Comparison of ENCODE assay signal across 13 cellular contexts in the genomic region with DNA sequence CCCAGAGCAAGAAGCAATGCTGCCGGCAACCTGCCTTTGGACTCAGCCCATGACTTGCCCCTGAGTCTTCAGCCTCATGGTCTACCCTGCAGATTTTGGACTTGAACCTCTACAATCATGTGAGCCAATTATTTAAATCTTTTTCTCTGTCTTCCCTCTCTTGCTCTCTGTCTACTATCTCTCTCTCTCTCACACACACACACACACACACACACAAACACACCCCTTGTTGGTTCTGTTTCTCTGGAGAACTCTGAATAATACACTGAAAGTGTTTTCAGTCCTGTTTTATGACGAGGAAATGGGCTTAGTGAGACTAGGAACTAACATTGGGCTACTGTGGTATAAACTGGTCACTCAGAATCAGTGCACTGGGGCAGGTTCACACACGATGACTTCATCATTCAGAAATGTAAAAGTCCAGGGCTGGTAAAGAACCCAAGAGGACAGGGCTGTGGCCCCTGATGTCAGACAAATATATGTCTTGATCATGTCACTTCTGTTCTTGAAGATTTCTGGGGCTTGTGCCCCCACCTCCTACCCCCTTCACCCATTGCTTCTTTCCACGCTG.
A peak's percentile ranks its signal among the peaks of the same experiment; 100 is the strongest.
DNase-seq lines count a peak whose midpoint lies in the region; ATAC-seq, FAIRE-seq and TF ChIP-seq lines count a peak whose summit lies in the region.
"Had no signal": no experiment of that assay in that cellular context is flagged by ENCODE, and none has a peak within 500 bp of the region (broad histone marks: within the 10 kb centered on the region; RNA-seq: fewer than 3 reads in every experiment).

No MANE protein-coding gene starts in this region.

- H3K79me2 ChIP-seq in H1 (ENCODE audit: control insufficient read depth in 1 of 2, insufficient read depth in 2 of 2, low read length in 2 of 2): no peaks in the 10 kb centered on the region

- no peaks in the 10 kb centered on the region for H3K27me3 Mint-ChIP-seq in Calu3 (ENCODE audit: unreplicated experiment)
- H3K27me3 Mint-ChIP-seq in nephron progenitor cell (ENCODE audit: low read depth, poor library complexity): peaks cover 3% of the 10 kb centered on the region

- H2BK5ac ChIP-seq in H1 (ENCODE audit: low read depth, low read length): no peak overlapping the region

- no peak overlapping the region for H2BK15ac ChIP-seq in H1 (ENCODE audit: low read length)

- no peaks in the 10 kb centered on the region for H3K9me3 ChIP-seq in H1 (ENCODE audit: insufficient read depth in 2 of 2, low read depth in 1 of 2, low read length in 1 of 2)
- H3K9me3 ChIP-seq: colonic mucosa had no signal

- H4K8ac ChIP-seq in H1 (ENCODE audit: extremely low read depth, insufficient read depth, low read length): no peak overlapping the region

- DNase-seq in Calu3: peak; percentile 47
- peak; percentile 58 for DNase-seq in NCI-H226
- no peak for DNase-seq in H1 (ENCODE audit: low read depth in 1 of 2, low spot score in 2 of 2)
- DNase-seq in nephron progenitor cell: no peak
- no peak for DNase-seq in retina
- DNase-seq in activated CD4-positive, CD25-positive, alpha-beta regulatory T cell (lab: John Stamatoyannopoulos, UW): no peak
- DNase-seq: CD8-positive, alpha-beta memory T cell; colonic mucosa; stimulated activated CD4-positive, alpha-beta T cell treated with anti-CD3 and anti-CD28 coated beads, Interleukin-4, amount 100 ng/mL, for 24 hours had no signal

- H3K27me3 ChIP-seq in H1 (replicated peaks in 1 of 4; ENCODE audit: control insufficient read depth in 3 of 4, extremely low read depth in 1 of 4, insufficient read depth in 3 of 4, low read length in 3 of 4): no peaks in the 10 kb centered on the region
- H3K27me3 ChIP-seq: colonic mucosa had no signal

- no peak overlapping the region for H3K4ac ChIP-seq in H1 (replicated peaks; ENCODE audit: insufficient read length, low read depth, low read length)

- peaks cover 0 to 17% (median 7%) of the 10 kb centered on the region in 4 experiments; a peak in 4 of 7 replicates for H3K4me1 ChIP-seq in H1 (replicated peaks in 1 of 4; ENCODE audit: control insufficient read depth in 3 of 4, insufficient read depth in 4 of 4, low read length in 3 of 4)
- H3K4me1 ChIP-seq: colonic mucosa had no signal

- no peak for TF ChIP-seq EP300 in H1 (IDR thresholded peaks at IDR 0.05; ENCODE audit: borderline replicate concordance in 1 of 2, low read depth in 2 of 2, low read length in 2 of 2)

- H3K36me3 ChIP-seq in H1 (ENCODE audit: control insufficient read depth in 2 of 4, insufficient read depth in 4 of 4, low read length in 3 of 4): no peaks in the 10 kb centered on the region
- H3K36me3 ChIP-seq: colonic mucosa had no signal

- FAIRE-seq in H1 (lab: Jason Lieb, UNC): no peak

- H2BK12ac ChIP-seq in H1 (ENCODE audit: low read depth, low read length): no peak overlapping the region

- no peak overlapping the region for H3K4me2 ChIP-seq in H1 (ENCODE audit: insufficient read depth in 1 of 2, low read depth in 2 of 2, low read length in 2 of 2)

- H3K4me1 Mint-ChIP-seq in Calu3 (ENCODE audit: low read depth, unreplicated experiment) (peaks cover 49% of the 10 kb centered on the region), nephron progenitor cell (peaks cover 64% of the 10 kb centered on the region)
- H3K4me1 Mint-ChIP-seq: CD8-positive, alpha-beta memory T cell had no signal

- peak overlapping the region; percentile 82; the same call in 1 of the 2 replicates for H2BK20ac ChIP-seq in H1 (ENCODE audit: low read length)

- no peak overlapping the region for H3K27ac ChIP-seq in H1 (ENCODE audit: low read depth, low read length)
- H3K27ac ChIP-seq: colonic mucosa had no signal

- CTCF ChIA-PET in Calu3 (lab: Charles Lee) (no interaction called here), H1 (lab: Charles Lee; ENCODE audit: partially characterized antibody) (interaction anchor here (0.6 to 1.0 kb wide), 2 partner anchors 15 to 29 kb away, joined by 3 read pairs; no protein-coding TSS in a partner anchor)

- no peak overlapping the region for H3K14ac ChIP-seq in H1 (ENCODE audit: insufficient read length)

- H3K56ac ChIP-seq in H1 (replicated peaks; ENCODE audit: insufficient read length, low read depth, low read length): no peak overlapping the region

- no peak overlapping the region for H3K23ac ChIP-seq in H1 (ENCODE audit: insufficient read length)

- no peak overlapping the region for H3K9ac ChIP-seq in H1 (replicated peaks in 1 of 4; ENCODE audit: extremely low read depth in 1 of 4, low read depth in 3 of 4, low read length in 3 of 4)

- H3K4me3 Mint-ChIP-seq in Calu3 (ENCODE audit: low read depth, unreplicated experiment): no peak overlapping the region
- peak overlapping the region; percentile 16 for H3K4me3 Mint-ChIP-seq in nephron progenitor cell
- H3K4me3 Mint-ChIP-seq: CD8-positive, alpha-beta memory T cell; neural crest cell had no signal

- 78% methylated on average over 4 of the region's 4 CpGs; no CpG with 5 or more reads in 1 of the 2 experiments for WGBS in H1 (ENCODE audit: extremely low coverage in 1 of 2, insufficient coverage in 1 of 2, insufficient read length in 1 of 2, insufficient replicate concordance in 2 of 2, low coverage in 1 of 2, low lambda C conversion rate in 2 of 2, missing lambda C conversion rate in 1 of 2), 2 experiments

- H3K9me3 Mint-ChIP-seq in Calu3 (ENCODE audit: low read depth, unreplicated experiment) (no peaks in the 10 kb centered on the region), nephron progenitor cell (no peaks in the 10 kb centered on the region)
- H3K9me3 Mint-ChIP-seq: activated T-helper 2 cell treated with anti-CD3 and anti-CD28 coated beads, Interferon-gamma antibody, Interleukin-2, Interleukin-4, amounts not matched to agents 10 μg/mL and 5 μg/mL and 100 μg/mL, durations not matched to agents 14 hours and 24 hours and 36 hours; CD8-positive, alpha-beta memory T cell; neural crest cell had no signal

- BruUV-seq in Calu3 (replicated peaks; lab: Mats Ljungman, UMichigan): no TSS peak

- no peaks in the 10 kb centered on the region for H3K79me1 ChIP-seq in H1 (ENCODE audit: low read depth, low read length)

- no peak for TF ChIP-seq RAD21 in H1 (IDR thresholded peaks at IDR 0.05 in 1 of 2, conservative IDR thresholded peaks at IDR 0.05 in 1 of 2; ENCODE audit: low read depth in 2 of 2, low read length in 2 of 2)

- no peak overlapping the region for H2BK120ac ChIP-seq in H1 (replicated peaks; ENCODE audit: low read depth, low read length)

- H3K23me2 ChIP-seq in H1 (ENCODE audit: low read depth, low read length): no peaks in the 10 kb centered on the region

- H3K27ac Mint-ChIP-seq in Calu3 (ENCODE audit: unreplicated experiment) (peak overlapping the region; percentile 30), nephron progenitor cell (peak overlapping the region; percentile 97)
- H3K27ac Mint-ChIP-seq: activated T-helper 2 cell treated with anti-CD3 and anti-CD28 coated beads, Interferon-gamma antibody, Interleukin-2, Interleukin-4, amounts not matched to agents 10 μg/mL and 5 μg/mL and 100 μg/mL, durations not matched to agents 14 hours and 24 hours and 36 hours; CD8-positive, alpha-beta memory T cell had no signal

- no peaks in the 10 kb centered on the region for H4K20me1 ChIP-seq in H1 (replicated peaks in 1 of 2; ENCODE audit: control insufficient read depth in 1 of 2, insufficient read depth in 2 of 2, low read length in 2 of 2)

- H3K18ac ChIP-seq in H1 (ENCODE audit: extremely low read depth, low read length): no peak overlapping the region

- intact Hi-C loops in Calu3 (cut with micrococcal nuclease; ENCODE audit: unreplicated experiment): loop anchor here (2.0 kb wide), 1 partner anchor 55 kb away; no protein-coding TSS in a partner anchor

- H4K91ac ChIP-seq in H1 (replicated peaks; ENCODE audit: insufficient read length, low read length): no peak overlapping the region

- ATAC-seq in HG02588 (IDR thresholded peaks at IDR 0.05; ENCODE audit: unreplicated experiment) (no peak), HG02759 (IDR thresholded peaks at IDR 0.05; ENCODE audit: unreplicated experiment) (no peak)

- no peak overlapping the region for H4K5ac ChIP-seq in H1 (ENCODE audit: insufficient read length, low read depth, low read length)

- no peak overlapping the region for H3K4me3 ChIP-seq in H1 (ENCODE audit: extremely low read depth in 1 of 4, insufficient read depth in 2 of 4, low read depth in 3 of 4, low read length in 4 of 4)
- H3K4me3 ChIP-seq: colonic mucosa had no signal

- H3K36me3 Mint-ChIP-seq in Calu3 (ENCODE audit: insufficient read depth, unreplicated experiment): no peaks in the 10 kb centered on the region
- H3K36me3 Mint-ChIP-seq in nephron progenitor cell (ENCODE audit: low read depth): no peaks in the 10 kb centered on the region
- H3K36me3 Mint-ChIP-seq: CD8-positive, alpha-beta memory T cell had no signal

- H2AFZ ChIP-seq in H1 (ENCODE audit: low read length): no peak overlapping the region

- POLR2A ChIA-PET in H1 (lab: Charles Lee; ENCODE audit: partially characterized antibody): no interaction called here

- no peak for TF ChIP-seq CTCF in Calu3 (IDR thresholded peaks at IDR 0.05; ENCODE audit: unreplicated experiment)
- TF ChIP-seq CTCF in H1 (IDR thresholded peaks at IDR 0.05; ENCODE audit: control extremely low read depth in 1 of 3, insufficient read depth in 1 of 3, low read depth in 1 of 3, low read length in 3 of 3): no peak
- no peak for TF ChIP-seq CTCF in nephron progenitor cell (IDR thresholded peaks at IDR 0.05)

- no peak overlapping the region for H2AK5ac ChIP-seq in H1 (ENCODE audit: low read depth, low read length)

- TF ChIP-seq POLR2A in H1 (IDR thresholded peaks at IDR 0.05; ENCODE audit: control extremely low read depth in 1 of 2, low read depth in 2 of 2, low read length in 2 of 2): no peak

TF ChIP-seq in H1, 55 proteins besides CTCF, POLR2A, EP300 and RAD21:
- TF ChIP-seq RBBP5 (IDR thresholded peaks at IDR 0.05; ENCODE audit: borderline replicate concordance, low read depth, low read length): no peak
- no peak for TF ChIP-seq GABPA (IDR thresholded peaks at IDR 0.05; ENCODE audit: borderline replicate concordance, insufficient read depth, low read length)
- TF ChIP-seq SIN3A (conservative IDR thresholded peaks at IDR 0.05 in 1 of 2, IDR thresholded peaks at IDR 0.05 in 1 of 2; ENCODE audit: low read depth in 1 of 2, low read length in 2 of 2): no peak
- no peak for TF ChIP-seq MAX (IDR thresholded peaks at IDR 0.05)
- TF ChIP-seq JUND (IDR thresholded peaks at IDR 0.05; ENCODE audit: low read length): peak; percentile 50; the same call in 1 of the 2 replicates

Comparison
In these comparisons a context has a peak if more than half of its experiments do, and no peak if none do; other contexts are left out.
1. DNase-seq: peak in Calu3 (single experiment) and NCI-H226 (single experiment); none in H1 (0 of 2), nephron progenitor cell (single experiment), retina (single experiment) and activated CD4-positive, CD25-positive, alpha-beta regulatory T cell (0 of 4).